ENCODE assay signal across 30 cellular contexts in genomic region chr19:13999085-13999484, GRCh38. TPM values are rescaled to one million over a fixed set of nuclear protein-coding genes. Genes with fewer than 3 reads are reported as not detected.
DNase-seq lines count a peak whose midpoint lies in the region; ATAC-seq, FAIRE-seq and TF ChIP-seq lines count a peak whose summit lies in the region.
"Had no signal": no experiment of that assay in that cellular context is flagged by ENCODE, and none has a peak within 500 bp of the region (broad histone marks: within the 10 kb centered on the region; RNA-seq: fewer than 3 reads in every experiment).

No MANE protein-coding gene starts in this region.

- H3K4me2 ChIP-seq in HepG2 (ENCODE audit: low read depth, low read length) (no peak overlapping the region), K562 (ENCODE audit: insufficient read depth, low read length) (no peak overlapping the region)
- H3K4me2 ChIP-seq: KMS-11 had no signal

- peak overlapping the region; percentile 20 for H3K27ac Mint-ChIP-seq in stimulated activated effector memory CD8-positive, alpha-beta T cell treated with anti-CD3 and anti-CD28 coated beads, Interleukin-12 subunit alpha, Interleukin-12 subunit beta, amount 100 ng/mL, for 72 hours
- H3K27ac Mint-ChIP-seq: HFFc6 had no signal

- H3K36me3 Mint-ChIP-seq in stimulated activated effector memory CD8-positive, alpha-beta T cell treated with anti-CD3 and anti-CD28 coated beads, Interleukin-12 subunit alpha, Interleukin-12 subunit beta, amount 100 ng/mL, for 72 hours: peaks cover 5% of the 10 kb centered on the region

- DNase-seq in HepG2 (ENCODE audit: low spot score) (no peak), right lobe of liver (no peak), GM20000 (ENCODE audit: low spot score) (peak; percentile 2), K562 (ENCODE audit: extremely low read depth in 1 of 4, low spot score in 3 of 4) (peak in 1 of 4 experiments; percentile 1), foreskin melanocyte (no peak)
- DNase-seq in stimulated activated effector memory CD8-positive, alpha-beta T cell treated with anti-CD3 and anti-CD28 coated beads, Interleukin-12 subunit alpha, Interleukin-12 subunit beta, amount 100 ng/mL, for 72 hours (ENCODE audit: low spot score in 2 of 2): no peak
- DNase-seq in activated CD8-positive, alpha-beta memory T cell treated with anti-CD3 and anti-CD28 coated beads, Interleukin-2, amount 50 U/mL, for 48 hours: no peak
- DNase-seq: 8988T, AML-193, C1 segment of cervical spinal cord, GM23248, H7, HFFc6, IMR-90, MM.1S, NCI-H1048, NCI-H1417 treated with DMSO at 0.1 percent for 48 hours, NCI-H187, NCI-H2081 treated with DMSO at 0.1 percent for 48 hours, NCI-H2171, NCI-H226, NCI-H510A, NCI-H69, Peyer's patch, SHP77 treated with DMSO at 0.1 percent for 48 hours had no signal

- no peak overlapping the region for H3K27ac ChIP-seq in HepG2 (ENCODE audit: extremely low read length, insufficient read depth, low read length)
- H3K27ac ChIP-seq in right lobe of liver: no peak overlapping the region
- no peak overlapping the region for H3K27ac ChIP-seq in K562 (ENCODE audit: extremely low read depth, low read depth, low read length)
- H3K27ac ChIP-seq: GM23248, KMS-11, Peyer's patch had no signal

- H3K36me3 ChIP-seq in HepG2 (replicated peaks in 1 of 2; ENCODE audit: control insufficient read depth in 1 of 2, insufficient read depth in 2 of 2, low read length in 2 of 2): peaks cover 5 to 13% of the 10 kb centered on the region in 2 experiments; a peak in 4 of 5 replicates
- peaks cover 0 to 5% (median 0%) of the 10 kb centered on the region in 4 donors for H3K36me3 ChIP-seq in right lobe of liver
- peaks cover 42% of the 10 kb centered on the region; the same call in 2 of the 3 replicates for H3K36me3 ChIP-seq in K562 (ENCODE audit: control insufficient read depth, insufficient read depth, low read length)

- CTCF ChIA-PET in HepG2 (lab: Yijun Ruan, JAX; ENCODE audit: low intra/inter-chr PET ratio, low total read pairs): no interaction called here
- CTCF ChIA-PET in K562 (lab: Yijun Ruan, JAX; ENCODE audit: low intra/inter-chr PET ratio): no interaction called here

- no peak overlapping the region for H3K4me3 Mint-ChIP-seq in stimulated activated effector memory CD8-positive, alpha-beta T cell treated with anti-CD3 and anti-CD28 coated beads, Interleukin-12 subunit alpha, Interleukin-12 subunit beta, amount 100 ng/mL, for 72 hours
- H3K4me3 Mint-ChIP-seq: HFFc6 had no signal

- no peak for TF ChIP-seq POLR2A in HepG2 (IDR thresholded peaks at IDR 0.05; ENCODE audit: insufficient read depth in 1 of 2, low read depth in 2 of 2, low read length in 2 of 2)
- TF ChIP-seq POLR2A in right lobe of liver (IDR thresholded peaks at IDR 0.05): no peak
- TF ChIP-seq POLR2A in K562 (conservative IDR thresholded peaks at IDR 0.05): no peak

- H3K27me3 ChIP-seq in HepG2 (ENCODE audit: control insufficient read depth in 1 of 2, insufficient read depth in 2 of 2, low read length in 2 of 2): no peaks in the 10 kb centered on the region
- no peaks in the 10 kb centered on the region for H3K27me3 ChIP-seq in right lobe of liver
- no peaks in the 10 kb centered on the region for H3K27me3 ChIP-seq in K562 (ENCODE audit: control insufficient read depth in 2 of 2, insufficient read depth in 2 of 2, low read length in 2 of 2)
- H3K27me3 ChIP-seq: Peyer's patch had no signal

- intact Hi-C loops in HepG2 (cut with micrococcal nuclease; ENCODE audit: unreplicated experiment): no loop called here
- intact Hi-C loops in right lobe of liver (cut with DNase I): no loop called here
- intact Hi-C loops in K562 (cut with micrococcal nuclease): no loop called here

- H2AFZ ChIP-seq in HepG2 (ENCODE audit: low read length): no peak overlapping the region
- H2AFZ ChIP-seq in K562 (ENCODE audit: low read depth, low read length): no peak overlapping the region
- H2AFZ ChIP-seq: GM23248 had no signal

- no peak for ATAC-seq in HepG2
- no peak for ATAC-seq in right lobe of liver
- no peak for ATAC-seq in K562
- no peak for ATAC-seq in stimulated activated effector memory CD8-positive, alpha-beta T cell treated with anti-CD3 and anti-CD28 coated beads, Interleukin-12 subunit alpha, Interleukin-12 subunit beta, amount 100 ng/mL, for 72 hours
- no peak for ATAC-seq in GM19351 (IDR thresholded peaks at IDR 0.05; ENCODE audit: unreplicated experiment)

- in situ Hi-C loops in HepG2 (cut with HindIII; ENCODE audit: extremely low pct_ligation_motif_present, low pct_unique_long_range_greater_than_20kb) (no loop called here), K562 (cut with MboI) (no loop called here)

- H3K4me1 Mint-ChIP-seq in stimulated activated effector memory CD8-positive, alpha-beta T cell treated with anti-CD3 and anti-CD28 coated beads, Interleukin-12 subunit alpha, Interleukin-12 subunit beta, amount 100 ng/mL, for 72 hours: peaks cover 25% of the 10 kb centered on the region

- H3K4me3 ChIP-seq in HepG2 (replicated peaks in 1 of 3; ENCODE audit: insufficient read depth in 1 of 3, low read depth in 2 of 3, low read length in 3 of 3): no peak overlapping the region
- no peak overlapping the region for H3K4me3 ChIP-seq in right lobe of liver
- no peak overlapping the region for H3K4me3 ChIP-seq in K562
- H3K4me3 ChIP-seq: GM23248, Peyer's patch had no signal

- no peaks in the 10 kb centered on the region for H3K9me3 Mint-ChIP-seq in stimulated activated effector memory CD8-positive, alpha-beta T cell treated with anti-CD3 and anti-CD28 coated beads, Interleukin-12 subunit alpha, Interleukin-12 subunit beta, amount 100 ng/mL, for 72 hours

- TF ChIP-seq CTCF in HepG2 (CRISPR knock-in tag; IDR thresholded peaks at IDR 0.05) (no peak), right lobe of liver (IDR thresholded peaks at IDR 0.05) (no peak), GM20000 (IDR thresholded peaks at IDR 0.05; ENCODE audit: extremely low read depth, missing control alignments) (no peak), K562 (IDR thresholded peaks at IDR 0.05 in 2 of 3, conservative IDR thresholded peaks at IDR 0.05 in 1 of 3; ENCODE audit: insufficient read depth in 2 of 3, low read depth in 1 of 3, low read length in 3 of 3) (no peak)

- FAIRE-seq in HepG2 (lab: Jason Lieb, UNC) (no peak), K562 (lab: Jason Lieb, UNC) (no peak)
- FAIRE-seq: D721Med had no signal

- POLR2A ChIA-PET in HepG2 (lab: Yijun Ruan, JAX): no interaction called here
- POLR2A ChIA-PET in K562 (lab: Yijun Ruan, JAX): interaction anchor here (1.3 to 2.3 kb wide), 2 partner anchors 8 to 9 kb away, joined by 3 to 15 read pairs; partner anchors contain the start of gene RFX1

- H3K9ac ChIP-seq in HepG2 (ENCODE audit: insufficient read depth, low read depth, low read length): no peak overlapping the region
- H3K9ac ChIP-seq in K562 (ENCODE audit: insufficient read depth in 1 of 2, low read depth in 2 of 2, low read length in 2 of 2): no peak overlapping the region
- H3K9ac ChIP-seq: GM23248, KMS-11 had no signal

- TF ChIP-seq EP300 in HepG2 (IDR thresholded peaks at IDR 0.05; ENCODE audit: low read depth in 2 of 2, low read length in 2 of 2) (no peak), HepG2 (CRISPR knock-in tag; IDR thresholded peaks at IDR 0.05; ENCODE audit: borderline replicate concordance) (no peak), K562 (IDR thresholded peaks at IDR 0.05; ENCODE audit: low read length) (no peak)

- H4K20me1 ChIP-seq in HepG2 (ENCODE audit: insufficient read depth, low read length) (no peaks in the 10 kb centered on the region; the same call in 1 of the 2 replicates), K562 (replicated peaks; ENCODE audit: control insufficient read depth, insufficient read depth, low read length) (no peaks in the 10 kb centered on the region)

- WGBS in HepG2 (ENCODE audit: low lambda C conversion rate): 100% methylated on average over 3 of the region's 3 CpGs
- WGBS in right lobe of liver (ENCODE audit: insufficient coverage, low coverage, low lambda C conversion rate, missing lambda C conversion rate): 94% methylated on average over 3 of the region's 3 CpGs
- 87% methylated on average over 3 of the region's 3 CpGs for WGBS in K562 (ENCODE audit: insufficient coverage, low coverage, missing lambda C conversion rate)

- peaks cover under 1% of the 10 kb centered on the region; the same call in 1 of the 2 replicates for H3K4me1 ChIP-seq in HepG2 (ENCODE audit: insufficient read depth, low read length)
- peaks cover 0 to 9% (median 0%) of the 10 kb centered on the region in 4 donors for H3K4me1 ChIP-seq in right lobe of liver
- H3K4me1 ChIP-seq in K562 (replicated peaks in 1 of 2; ENCODE audit: control insufficient read depth in 2 of 2, insufficient read depth in 2 of 2, low read length in 2 of 2): peaks cover 14 to 22% of the 10 kb centered on the region in 2 experiments; a peak in 4 of 5 replicates

- H3K79me2 ChIP-seq in HepG2 (ENCODE audit: insufficient read depth, low read length) (peaks cover 5% of the 10 kb centered on the region), K562 (ENCODE audit: control insufficient read depth, insufficient read depth, low read length) (peaks cover 52% of the 10 kb centered on the region)

- H3K9me1 ChIP-seq in K562 (ENCODE audit: control insufficient read depth, insufficient read depth, low read length): no peaks in the 10 kb centered on the region

- BruUV-seq in HepG2 (replicated peaks; lab: Mats Ljungman, UMichigan) (no TSS peak), K562 (replicated peaks; lab: Mats Ljungman, UMichigan) (no TSS peak)

- H3K9me3 ChIP-seq in HepG2 (ENCODE audit: low read length): no peaks in the 10 kb centered on the region
- peaks cover 0 to 5% (median 0%) of the 10 kb centered on the region in 4 donors for H3K9me3 ChIP-seq in right lobe of liver
- H3K9me3 ChIP-seq in K562 (replicated peaks; ENCODE audit: control insufficient read depth, insufficient read depth, low read depth, low read length): no peaks in the 10 kb centered on the region
- H3K9me3 ChIP-seq: Peyer's patch had no signal

- no peak for TF ChIP-seq RAD21 in HepG2 (CRISPR knock-in tag; IDR thresholded peaks at IDR 0.05)
- TF ChIP-seq RAD21 in K562 (CRISPR knock-in tag; conservative IDR thresholded peaks at IDR 0.05 in 1 of 2, IDR thresholded peaks at IDR 0.05 in 1 of 2): no peak

RNA-seq across cellular contexts. Expression of gene RFX1, which starts 7.0 kb away (rescaled TPM):
- total RNA-seq in HepG2 (2016; rRNA removed; fragmentation: Illumina TruSeq; extraction: Trizol) (1.3 and 1.4 TPM in 2 replicates), right lobe of liver (1 to 10 TPM; 2.5 to 9.3 (median 5.7) TPM), K562 (2014; rRNA removed) (3.1 and 4.0 TPM in 2 replicates), K562 (2014; rRNA removed; fragmentation: Illumina TruSeq; extraction: Trizol) (0.22 and 0.40 TPM in 2 replicates), K562 (2015; rRNA removed; fragmentation: Illumina TruSeq; extraction: Trizol) (1.2 and 1.4 TPM in 2 replicates), K562 (2021) (17.9 and 19.3 TPM in 2 replicates)
- total RNA-seq in HepG2 (2016; cell fraction: cytosol; rRNA removed; fragmentation: Illumina TruSeq; extraction: Trizol; ENCODE audit: low read depth): 0.62 and 1.0 TPM in 2 replicates
- total RNA-seq in HepG2 (2016; cell fraction: insoluble cytoplasmic fraction; rRNA removed; fragmentation: Illumina TruSeq; extraction: Trizol): 1.2 and 1.9 TPM in 2 replicates
- total RNA-seq in HepG2 (2016; cell fraction: membrane; rRNA removed; fragmentation: Illumina TruSeq; extraction: Trizol): 1.2 and 1.6 TPM in 2 replicates
- total RNA-seq in HepG2 (2016; cell fraction: nucleus; rRNA removed; fragmentation: Illumina TruSeq; extraction: Trizol): 2.1 and 2.3 TPM in 2 replicates
- polyA plus RNA-seq in HepG2 (2011; rRNA removed) (0.56 and 1.1 TPM in 2 replicates), K562 (2011; rRNA removed) (0.95 and 1.4 TPM in 2 replicates), K562 (2014; fragmentation: Illumina TruSeq; extraction: Trizol) (1.7 and 4.7 TPM in 2 replicates), K562 (2014; fragmentation: Nextera tagmentation; extraction: Ambion mirVana) (under 1 TPM; 0.14 to 0.25 TPM), K562 (2014; rRNA removed) (3.8 and 4.8 TPM in 2 replicates)
- polyA plus RNA-seq in HepG2 (2011; cell fraction: cytosol; rRNA removed): 0.14 and 0.17 TPM in 2 replicates
- 5.8 and 9.2 TPM in 2 replicates for polyA plus RNA-seq in HepG2 (2011; cell fraction: nucleus; rRNA removed)
- polyA plus RNA-seq in HepG2 (2012): 2.1 and 3.0 TPM in 2 replicates
- 0.23 and 0.45 TPM in 2 replicates for polyA plus RNA-seq in HepG2 (2016; cell fraction: cytosol; fragmentation: Illumina TruSeq; extraction: Trizol; ENCODE audit: low read depth)
- 1.9 and 3.5 TPM in 2 replicates for polyA plus RNA-seq in HepG2 (2016; cell fraction: insoluble cytoplasmic fraction; fragmentation: Illumina TruSeq; extraction: Trizol; ENCODE audit: low read depth)
- polyA plus RNA-seq in HepG2 (2016; cell fraction: membrane; fragmentation: Illumina TruSeq; extraction: Trizol; ENCODE audit: low read depth): 0.90 and 1.1 TPM in 2 replicates
- polyA plus RNA-seq in HepG2 (2016; cell fraction: nucleus; fragmentation: Illumina TruSeq; extraction: Trizol; ENCODE audit: insufficient read depth, low read depth): 8.9 and 9.5 TPM in 2 replicates
- 1.2 and 1.4 TPM in 2 replicates for polyA minus RNA-seq in HepG2 (2011; rRNA and poly(A)+ RNA removed; ENCODE audit: low replicate concordance)
- 1.5 and 2.4 TPM in 2 replicates for polyA minus RNA-seq in HepG2 (2011; cell fraction: cytosol; rRNA and poly(A)+ RNA removed)
- 1.1 and 3.0 TPM in 2 replicates for polyA minus RNA-seq in HepG2 (2011; cell fraction: nucleus; rRNA and poly(A)+ RNA removed)
- total RNA-seq in K562 (2011; cell fraction: chromatin; rRNA removed; ENCODE audit: low replicate concordance): 5.5 and 14.4 TPM in 2 replicates
- 12.2 and 13.2 TPM in 2 replicates for total RNA-seq in K562 (2011; cell fraction: nucleolus; rRNA removed)
- 7.8 and 8.1 TPM in 2 replicates for total RNA-seq in K562 (2011; cell fraction: nucleoplasm; rRNA removed)
- 0.60 and 1.4 TPM in 2 replicates for polyA plus RNA-seq in K562 (2011; cell fraction: cytosol; rRNA removed)
- 5.3 and 11.1 TPM in 2 replicates for polyA plus RNA-seq in K562 (2011; cell fraction: nucleus; rRNA removed)
- polyA plus RNA-seq in K562 (2012): 9.7 and 10.4 TPM in 2 replicates
- polyA minus RNA-seq in K562 (2011; rRNA and poly(A)+ RNA removed): 0.35 and 0.36 TPM in 2 replicates
- polyA minus RNA-seq in K562 (2011; cell fraction: cytosol; rRNA and poly(A)+ RNA removed): 5.1 and 12.7 TPM in 2 replicates
- 4.2 and 5.9 TPM in 2 replicates for polyA minus RNA-seq in K562 (2011; cell fraction: nucleus; rRNA and poly(A)+ RNA removed)

RNA-seq across cellular contexts. Expression of gene RLN3, which starts 28.9 kb away (rescaled TPM):
- not detected in 2 replicates for total RNA-seq in HepG2 (2016; rRNA removed; fragmentation: Illumina TruSeq; extraction: Trizol)
- total RNA-seq in HepG2 (2016; cell fraction: cytosol; rRNA removed; fragmentation: Illumina TruSeq; extraction: Trizol; ENCODE audit: low read depth): not detected in 2 replicates
- total RNA-seq in HepG2 (2016; cell fraction: insoluble cytoplasmic fraction; rRNA removed; fragmentation: Illumina TruSeq; extraction: Trizol): not detected in 2 replicates
- not detected in 2 replicates for total RNA-seq in HepG2 (2016; cell fraction: membrane; rRNA removed; fragmentation: Illumina TruSeq; extraction: Trizol)
- total RNA-seq in HepG2 (2016; cell fraction: nucleus; rRNA removed; fragmentation: Illumina TruSeq; extraction: Trizol): not detected in 2 replicates
- not detected in 2 replicates for polyA plus RNA-seq in HepG2 (2011; rRNA removed)
- not detected in 2 replicates for polyA plus RNA-seq in HepG2 (2011; cell fraction: cytosol; rRNA removed)
- polyA plus RNA-seq in HepG2 (2011; cell fraction: nucleus; rRNA removed): not detected in 2 replicates
- not detected in 2 replicates for polyA plus RNA-seq in HepG2 (2012)
- polyA plus RNA-seq in HepG2 (2016; cell fraction: cytosol; fragmentation: Illumina TruSeq; extraction: Trizol; ENCODE audit: low read depth): not detected in 2 replicates
- polyA plus RNA-seq in HepG2 (2016; cell fraction: insoluble cytoplasmic fraction; fragmentation: Illumina TruSeq; extraction: Trizol; ENCODE audit: low read depth): not detected in 2 replicates
- not detected in 2 replicates for polyA plus RNA-seq in HepG2 (2016; cell fraction: membrane; fragmentation: Illumina TruSeq; extraction: Trizol; ENCODE audit: low read depth)
- polyA plus RNA-seq in HepG2 (2016; cell fraction: nucleus; fragmentation: Illumina TruSeq; extraction: Trizol; ENCODE audit: insufficient read depth, low read depth): not detected in 2 replicates
- not detected in 2 replicates for polyA minus RNA-seq in HepG2 (2011; rRNA and poly(A)+ RNA removed; ENCODE audit: low replicate concordance)
- not detected in 2 replicates for polyA minus RNA-seq in HepG2 (2011; cell fraction: cytosol; rRNA and poly(A)+ RNA removed)
- polyA minus RNA-seq in HepG2 (2011; cell fraction: nucleus; rRNA and poly(A)+ RNA removed): not detected in 2 replicates
- not detected for total RNA-seq in right lobe of liver
- total RNA-seq in K562 (2011; cell fraction: chromatin; rRNA removed; ENCODE audit: low replicate concordance): not detected in 2 replicates
- total RNA-seq in K562 (2011; cell fraction: nucleolus; rRNA removed): 0.92 TPM in 1 of 2 replicates, not detected in the other
- total RNA-seq in K562 (2011; cell fraction: nucleoplasm; rRNA removed): not detected in 2 replicates
- 1.1 TPM in 1 of 2 replicates, not detected in the other for total RNA-seq in K562 (2014; rRNA removed)
- total RNA-seq in K562 (2014; rRNA removed; fragmentation: Illumina TruSeq; extraction: Trizol): not detected in 2 replicates
- not detected in 2 replicates for total RNA-seq in K562 (2015; rRNA removed; fragmentation: Illumina TruSeq; extraction: Trizol)
- 0.31 TPM in 1 of 2 replicates, not detected in the other for total RNA-seq in K562 (2021)
- polyA plus RNA-seq in K562 (2011; rRNA removed): 0.71 TPM in 1 of 2 replicates, not detected in the other
- polyA plus RNA-seq in K562 (2011; cell fraction: cytosol; rRNA removed): 0.27 and 2.5 TPM in 2 replicates
- 0.57 TPM in 1 of 2 replicates, not detected in the other for polyA plus RNA-seq in K562 (2011; cell fraction: nucleus; rRNA removed)
- polyA plus RNA-seq in K562 (2012): 0.26 and 0.57 TPM in 2 replicates
- not detected in 2 replicates for polyA plus RNA-seq in K562 (2014; fragmentation: Illumina TruSeq; extraction: Trizol)
- not detected for polyA plus RNA-seq in K562 (2014; fragmentation: Nextera tagmentation; extraction: Ambion mirVana)
- 0.38 and 1.2 TPM in 2 replicates for polyA plus RNA-seq in K562 (2014; rRNA removed)
- polyA minus RNA-seq in K562 (2011; rRNA and poly(A)+ RNA removed): not detected in 2 replicates
- not detected in 2 replicates for polyA minus RNA-seq in K562 (2011; cell fraction: cytosol; rRNA and poly(A)+ RNA removed)
- not detected in 2 replicates for polyA minus RNA-seq in K562 (2011; cell fraction: nucleus; rRNA and poly(A)+ RNA removed)
- total RNA-seq: GM23248; H7; HFFc6; IMR-90; Peyer's patch; T-helper 1 cell treated with Interleukin-12 subunit alpha and Interleukin-12 subunit beta and Interleukin-4 antibody, amounts not matched to agents 30 ng/mL and 1 ng/mL, for 36 hours had no signal
- polyA plus RNA-seq: AG04450, GM23248, IMR-90 had no signal

RNA-seq across cellular contexts. Expression of gene IL27RA, which starts 32.5 kb away (rescaled TPM):
- 3.4 and 8.1 TPM in 2 replicates for total RNA-seq in HepG2 (2016; rRNA removed; fragmentation: Illumina TruSeq; extraction: Trizol)
- 1.0 and 1.4 TPM in 2 replicates for total RNA-seq in HepG2 (2016; cell fraction: cytosol; rRNA removed; fragmentation: Illumina TruSeq; extraction: Trizol; ENCODE audit: low read depth)
- total RNA-seq in HepG2 (2016; cell fraction: insoluble cytoplasmic fraction; rRNA removed; fragmentation: Illumina TruSeq; extraction: Trizol): 3.0 and 8.3 TPM in 2 replicates
- total RNA-seq in HepG2 (2016; cell fraction: membrane; rRNA removed; fragmentation: Illumina TruSeq; extraction: Trizol): 2.5 and 2.7 TPM in 2 replicates
- total RNA-seq in HepG2 (2016; cell fraction: nucleus; rRNA removed; fragmentation: Illumina TruSeq; extraction: Trizol): 6.3 and 7.8 TPM in 2 replicates
- polyA plus RNA-seq in HepG2 (2011; rRNA removed): 3.5 and 5.4 TPM in 2 replicates
- 3.1 and 3.5 TPM in 2 replicates for polyA plus RNA-seq in HepG2 (2011; cell fraction: cytosol; rRNA removed)
- polyA plus RNA-seq in HepG2 (2011; cell fraction: nucleus; rRNA removed): 2.7 and 3.5 TPM in 2 replicates
- 1.8 and 3.6 TPM in 2 replicates for polyA plus RNA-seq in HepG2 (2012)
- 0.75 and 0.87 TPM in 2 replicates for polyA plus RNA-seq in HepG2 (2016; cell fraction: cytosol; fragmentation: Illumina TruSeq; extraction: Trizol; ENCODE audit: low read depth)
- 2.7 and 3.1 TPM in 2 replicates for polyA plus RNA-seq in HepG2 (2016; cell fraction: insoluble cytoplasmic fraction; fragmentation: Illumina TruSeq; extraction: Trizol; ENCODE audit: low read depth)
- 1.7 and 2.1 TPM in 2 replicates for polyA plus RNA-seq in HepG2 (2016; cell fraction: membrane; fragmentation: Illumina TruSeq; extraction: Trizol; ENCODE audit: low read depth)
- 10.9 and 11.1 TPM in 2 replicates for polyA plus RNA-seq in HepG2 (2016; cell fraction: nucleus; fragmentation: Illumina TruSeq; extraction: Trizol; ENCODE audit: insufficient read depth, low read depth)
- polyA minus RNA-seq in HepG2 (2011; rRNA and poly(A)+ RNA removed; ENCODE audit: low replicate concordance): 5.4 and 21.7 TPM in 2 replicates
- 1.9 and 2.9 TPM in 2 replicates for polyA minus RNA-seq in HepG2 (2011; cell fraction: cytosol; rRNA and poly(A)+ RNA removed)
- polyA minus RNA-seq in HepG2 (2011; cell fraction: nucleus; rRNA and poly(A)+ RNA removed): 1.1 and 1.3 TPM in 2 replicates
- total RNA-seq in right lobe of liver: 1 to 10 TPM; 1.1 to 3.0 (median 1.5) TPM
- total RNA-seq in K562 (2011; cell fraction: chromatin; rRNA removed; ENCODE audit: low replicate concordance): 10.9 and 28.8 TPM in 2 replicates
- total RNA-seq in K562 (2011; cell fraction: nucleolus; rRNA removed): 34.2 and 45.7 TPM in 2 replicates
- 19.0 and 24.8 TPM in 2 replicates for total RNA-seq in K562 (2011; cell fraction: nucleoplasm; rRNA removed)
- total RNA-seq in K562 (2014; rRNA removed): 11.6 and 12.6 TPM in 2 replicates
- 6.3 and 7.0 TPM in 2 replicates for total RNA-seq in K562 (2014; rRNA removed; fragmentation: Illumina TruSeq; extraction: Trizol)
- total RNA-seq in K562 (2015; rRNA removed; fragmentation: Illumina TruSeq; extraction: Trizol): 8.6 and 8.8 TPM in 2 replicates
- total RNA-seq in K562 (2021): 15.2 and 15.9 TPM in 2 replicates
- 14.1 and 15.9 TPM in 2 replicates for polyA plus RNA-seq in K562 (2011; rRNA removed)
- polyA plus RNA-seq in K562 (2011; cell fraction: cytosol; rRNA removed): 9.7 and 22.4 TPM in 2 replicates
- 7.8 and 13.8 TPM in 2 replicates for polyA plus RNA-seq in K562 (2011; cell fraction: nucleus; rRNA removed)
- 12.8 and 16.0 TPM in 2 replicates for polyA plus RNA-seq in K562 (2012)
- 12.5 and 13.3 TPM in 2 replicates for polyA plus RNA-seq in K562 (2014; fragmentation: Illumina TruSeq; extraction: Trizol)
- 1 to 10 TPM; 1.9 to 2.1 TPM for polyA plus RNA-seq in K562 (2014; fragmentation: Nextera tagmentation; extraction: Ambion mirVana)
- 10.6 and 12.0 TPM in 2 replicates for polyA plus RNA-seq in K562 (2014; rRNA removed)
- polyA minus RNA-seq in K562 (2011; rRNA and poly(A)+ RNA removed): 4.5 and 7.4 TPM in 2 replicates
- 5.3 and 8.4 TPM in 2 replicates for polyA minus RNA-seq in K562 (2011; cell fraction: cytosol; rRNA and poly(A)+ RNA removed)
- 2.8 and 3.9 TPM in 2 replicates for polyA minus RNA-seq in K562 (2011; cell fraction: nucleus; rRNA and poly(A)+ RNA removed)

RNA-seq across cellular contexts. Expression of gene DCAF15, which starts 46.8 kb away (rescaled TPM):
- total RNA-seq in HepG2 (2016; rRNA removed; fragmentation: Illumina TruSeq; extraction: Trizol) (8.5 and 14.0 TPM in 2 replicates), right lobe of liver (1 to 10 TPM; 5.6 to 8.7 (median 7.7) TPM), K562 (2014; rRNA removed) (37.0 and 39.4 TPM in 2 replicates), K562 (2014; rRNA removed; fragmentation: Illumina TruSeq; extraction: Trizol) (10.4 and 13.6 TPM in 2 replicates), K562 (2015; rRNA removed; fragmentation: Illumina TruSeq; extraction: Trizol) (22.5 and 24.0 TPM in 2 replicates), K562 (2021) (63.2 and 68.5 TPM in 2 replicates)
- 11.3 and 12.1 TPM in 2 replicates for total RNA-seq in HepG2 (2016; cell fraction: cytosol; rRNA removed; fragmentation: Illumina TruSeq; extraction: Trizol; ENCODE audit: low read depth)
- total RNA-seq in HepG2 (2016; cell fraction: insoluble cytoplasmic fraction; rRNA removed; fragmentation: Illumina TruSeq; extraction: Trizol): 7.3 and 14.2 TPM in 2 replicates
- 13.3 and 15.4 TPM in 2 replicates for total RNA-seq in HepG2 (2016; cell fraction: membrane; rRNA removed; fragmentation: Illumina TruSeq; extraction: Trizol)
- 12.9 and 17.6 TPM in 2 replicates for total RNA-seq in HepG2 (2016; cell fraction: nucleus; rRNA removed; fragmentation: Illumina TruSeq; extraction: Trizol)
- polyA plus RNA-seq in HepG2 (2011; rRNA removed) (13.5 and 13.6 TPM in 2 replicates), K562 (2011; rRNA removed) (27.7 and 46.8 TPM in 2 replicates), K562 (2014; fragmentation: Illumina TruSeq; extraction: Trizol) (31.0 and 55.5 TPM in 2 replicates), K562 (2014; fragmentation: Nextera tagmentation; extraction: Ambion mirVana) (under 1 TPM; 0.17 to 0.56 TPM), K562 (2014; rRNA removed) (52.5 and 56.2 TPM in 2 replicates)
- polyA plus RNA-seq in HepG2 (2011; cell fraction: cytosol; rRNA removed): 5.9 and 10.2 TPM in 2 replicates
- polyA plus RNA-seq in HepG2 (2011; cell fraction: nucleus; rRNA removed): 69.0 and 111 TPM in 2 replicates
- polyA plus RNA-seq in HepG2 (2012): 9.5 and 10.5 TPM in 2 replicates
- polyA plus RNA-seq in HepG2 (2016; cell fraction: cytosol; fragmentation: Illumina TruSeq; extraction: Trizol; ENCODE audit: low read depth): 8.3 and 9.9 TPM in 2 replicates
- polyA plus RNA-seq in HepG2 (2016; cell fraction: insoluble cytoplasmic fraction; fragmentation: Illumina TruSeq; extraction: Trizol; ENCODE audit: low read depth): 15.3 and 20.8 TPM in 2 replicates
- polyA plus RNA-seq in HepG2 (2016; cell fraction: membrane; fragmentation: Illumina TruSeq; extraction: Trizol; ENCODE audit: low read depth): 8.6 TPM in 2 replicates
- 52.7 and 54.2 TPM in 2 replicates for polyA plus RNA-seq in HepG2 (2016; cell fraction: nucleus; fragmentation: Illumina TruSeq; extraction: Trizol; ENCODE audit: insufficient read depth, low read depth)
- 18.8 and 26.1 TPM in 2 replicates for polyA minus RNA-seq in HepG2 (2011; rRNA and poly(A)+ RNA removed; ENCODE audit: low replicate concordance)
- 6.5 and 8.8 TPM in 2 replicates for polyA minus RNA-seq in HepG2 (2011; cell fraction: cytosol; rRNA and poly(A)+ RNA removed)
- 12.1 and 15.6 TPM in 2 replicates for polyA minus RNA-seq in HepG2 (2011; cell fraction: nucleus; rRNA and poly(A)+ RNA removed)
- 49.6 and 162 TPM in 2 replicates for total RNA-seq in K562 (2011; cell fraction: chromatin; rRNA removed; ENCODE audit: low replicate concordance)
- total RNA-seq in K562 (2011; cell fraction: nucleolus; rRNA removed): 148 and 149 TPM in 2 replicates
- total RNA-seq in K562 (2011; cell fraction: nucleoplasm; rRNA removed): 55.0 and 76.5 TPM in 2 replicates
- polyA plus RNA-seq in K562 (2011; cell fraction: cytosol; rRNA removed): 28.8 and 44.6 TPM in 2 replicates
- polyA plus RNA-seq in K562 (2011; cell fraction: nucleus; rRNA removed): 228 and 347 TPM in 2 replicates
- 50.0 and 68.0 TPM in 2 replicates for polyA plus RNA-seq in K562 (2012)
- 14.2 and 17.7 TPM in 2 replicates for polyA minus RNA-seq in K562 (2011; rRNA and poly(A)+ RNA removed)
- polyA minus RNA-seq in K562 (2011; cell fraction: cytosol; rRNA and poly(A)+ RNA removed): 19.0 and 22.3 TPM in 2 replicates
- 42.0 and 54.3 TPM in 2 replicates for polyA minus RNA-seq in K562 (2011; cell fraction: nucleus; rRNA and poly(A)+ RNA removed)
